9 cellular contexts compared by ENCODE assay signal in the genomic region with DNA sequence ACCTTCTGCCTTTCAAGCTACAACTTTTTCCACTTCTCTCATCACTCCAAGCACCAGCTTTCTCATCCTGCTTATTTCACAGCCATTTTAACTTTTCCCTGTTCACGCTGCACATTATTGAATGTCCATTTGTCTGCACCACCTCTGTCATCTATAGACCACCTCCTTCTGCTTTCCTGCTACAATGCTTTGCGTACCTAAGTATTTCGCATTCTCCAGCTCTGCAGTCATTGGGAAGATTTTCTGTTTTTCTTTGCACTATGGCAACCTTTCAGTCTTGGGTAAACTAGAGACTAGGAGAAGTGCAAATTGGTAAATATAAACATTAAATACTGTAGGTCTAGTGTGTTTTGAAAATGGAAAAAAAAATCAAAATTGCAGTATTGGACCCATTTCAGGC. TPM values are rescaled to one million over a fixed set of nuclear protein-coding genes. Genes with fewer than 3 reads are reported as not detected.
DNase-seq lines count a peak whose midpoint lies in the region; ATAC-seq and TF ChIP-seq lines count a peak whose summit lies in the region.
"Had no signal": no experiment of that assay in that cellular context is flagged by ENCODE, and none has a peak within 500 bp of the region (broad histone marks: within the 10 kb centered on the region; RNA-seq: fewer than 3 reads in every experiment).

No MANE protein-coding gene starts in this region.

- H3K4me3 ChIP-seq in HEK293 (ENCODE audit: low read depth, low read length): peak overlapping the region; percentile 67; the same call in 1 of the 2 replicates
- H3K4me3 ChIP-seq in iPS-11a (ENCODE audit: low read depth, low read length): peak overlapping the region; percentile 70
- H3K4me3 ChIP-seq in skin epidermis: peak overlapping the region in 5 of 7 experiments; percentile 54 to 74 (median 62)

- H3K27ac Mint-ChIP-seq in WTC11: no peak overlapping the region

- H3K4me1 Mint-ChIP-seq in WTC11: peaks cover 16% of the 10 kb centered on the region

- peaks cover 7% of the 10 kb centered on the region; the same call in 1 of the 2 replicates for H3K4me1 ChIP-seq in HEK293 (ENCODE audit: control insufficient read depth, insufficient read depth, low read length)

- CTCF ChIA-PET in HEK293 (lab: Yijun Ruan, JAX) (interaction anchor here (0.6 to 1.3 kb wide), 3 partner anchors 85 to 890 kb away, joined by 3 to 4 read pairs (median 3); no protein-coding TSS in a partner anchor), WTC11 (lab: Charles Lee) (interaction anchor here (1.0 to 1.7 kb wide), 2 partner anchors 129 to 291 kb away, joined by 3 to 10 read pairs; no protein-coding TSS in a partner anchor)

- H3K36me3 ChIP-seq in HEK293 (ENCODE audit: control insufficient read depth in 2 of 2, insufficient read depth in 1 of 2, low read length in 2 of 2): peaks cover 14 to 21% of the 10 kb centered on the region in 2 experiments

- peaks cover 19% of the 10 kb centered on the region for H3K27me3 Mint-ChIP-seq in WTC11 (ENCODE audit: low read depth)

- no peaks in the 10 kb centered on the region for H3K9me3 ChIP-seq in HEK293 (ENCODE audit: control insufficient read depth, insufficient read depth, low read depth, low read length)

- peak overlapping the region; percentile 84 for H3K4me3 Mint-ChIP-seq in WTC11

- peaks cover 16% of the 10 kb centered on the region for H3K36me3 Mint-ChIP-seq in WTC11

- TF ChIP-seq CTCF in HEK293 (tag by site-specific recombination; IDR thresholded peaks at IDR 0.05) (no peak), WTC11 (IDR thresholded peaks at IDR 0.05) (no peak)

- POLR2A ChIA-PET in HEK293 (lab: Yijun Ruan, JAX): interaction anchor here (0.8 kb wide), 1 partner anchor 11 kb away, joined by 3 read pairs; no protein-coding TSS in a partner anchor
- POLR2A ChIA-PET in WTC11 (lab: Charles Lee): no interaction called here

- no peaks in the 10 kb centered on the region for H3K9me3 Mint-ChIP-seq in WTC11

- H3K27ac ChIP-seq in HEK293 (ENCODE audit: extremely low read depth, low read depth, low read length): no peak overlapping the region
- peak overlapping the region in 1 of 21 experiments; percentile 42 for H3K27ac ChIP-seq in skin epidermis

- ATAC-seq in WTC11: no peak

- DNase-seq in WTC11 (ENCODE audit: low spot score) (no peak), ureter (ENCODE audit: low spot score) (no peak), cerebellar nuclear complex (lab: John Stamatoyannopoulos, UW) (no peak), iPS-NIHi11 (ENCODE audit: low spot score) (no peak)
- DNase-seq: activated gamma-delta T cell, NCI-H2171 treated with DMSO at 0.1 percent for 48 hours had no signal

TF ChIP-seq in HEK293, 187 proteins besides CTCF, POLR2A, EP300 and RAD21:
- TF ChIP-seq YY2 (tag by site-specific recombination; IDR thresholded peaks at IDR 0.05) (no peak), ZNF19 (tag by site-specific recombination; IDR thresholded peaks at IDR 0.05; ENCODE audit: low read depth) (no peak)
- TF ChIP-seq, protein P1, sequence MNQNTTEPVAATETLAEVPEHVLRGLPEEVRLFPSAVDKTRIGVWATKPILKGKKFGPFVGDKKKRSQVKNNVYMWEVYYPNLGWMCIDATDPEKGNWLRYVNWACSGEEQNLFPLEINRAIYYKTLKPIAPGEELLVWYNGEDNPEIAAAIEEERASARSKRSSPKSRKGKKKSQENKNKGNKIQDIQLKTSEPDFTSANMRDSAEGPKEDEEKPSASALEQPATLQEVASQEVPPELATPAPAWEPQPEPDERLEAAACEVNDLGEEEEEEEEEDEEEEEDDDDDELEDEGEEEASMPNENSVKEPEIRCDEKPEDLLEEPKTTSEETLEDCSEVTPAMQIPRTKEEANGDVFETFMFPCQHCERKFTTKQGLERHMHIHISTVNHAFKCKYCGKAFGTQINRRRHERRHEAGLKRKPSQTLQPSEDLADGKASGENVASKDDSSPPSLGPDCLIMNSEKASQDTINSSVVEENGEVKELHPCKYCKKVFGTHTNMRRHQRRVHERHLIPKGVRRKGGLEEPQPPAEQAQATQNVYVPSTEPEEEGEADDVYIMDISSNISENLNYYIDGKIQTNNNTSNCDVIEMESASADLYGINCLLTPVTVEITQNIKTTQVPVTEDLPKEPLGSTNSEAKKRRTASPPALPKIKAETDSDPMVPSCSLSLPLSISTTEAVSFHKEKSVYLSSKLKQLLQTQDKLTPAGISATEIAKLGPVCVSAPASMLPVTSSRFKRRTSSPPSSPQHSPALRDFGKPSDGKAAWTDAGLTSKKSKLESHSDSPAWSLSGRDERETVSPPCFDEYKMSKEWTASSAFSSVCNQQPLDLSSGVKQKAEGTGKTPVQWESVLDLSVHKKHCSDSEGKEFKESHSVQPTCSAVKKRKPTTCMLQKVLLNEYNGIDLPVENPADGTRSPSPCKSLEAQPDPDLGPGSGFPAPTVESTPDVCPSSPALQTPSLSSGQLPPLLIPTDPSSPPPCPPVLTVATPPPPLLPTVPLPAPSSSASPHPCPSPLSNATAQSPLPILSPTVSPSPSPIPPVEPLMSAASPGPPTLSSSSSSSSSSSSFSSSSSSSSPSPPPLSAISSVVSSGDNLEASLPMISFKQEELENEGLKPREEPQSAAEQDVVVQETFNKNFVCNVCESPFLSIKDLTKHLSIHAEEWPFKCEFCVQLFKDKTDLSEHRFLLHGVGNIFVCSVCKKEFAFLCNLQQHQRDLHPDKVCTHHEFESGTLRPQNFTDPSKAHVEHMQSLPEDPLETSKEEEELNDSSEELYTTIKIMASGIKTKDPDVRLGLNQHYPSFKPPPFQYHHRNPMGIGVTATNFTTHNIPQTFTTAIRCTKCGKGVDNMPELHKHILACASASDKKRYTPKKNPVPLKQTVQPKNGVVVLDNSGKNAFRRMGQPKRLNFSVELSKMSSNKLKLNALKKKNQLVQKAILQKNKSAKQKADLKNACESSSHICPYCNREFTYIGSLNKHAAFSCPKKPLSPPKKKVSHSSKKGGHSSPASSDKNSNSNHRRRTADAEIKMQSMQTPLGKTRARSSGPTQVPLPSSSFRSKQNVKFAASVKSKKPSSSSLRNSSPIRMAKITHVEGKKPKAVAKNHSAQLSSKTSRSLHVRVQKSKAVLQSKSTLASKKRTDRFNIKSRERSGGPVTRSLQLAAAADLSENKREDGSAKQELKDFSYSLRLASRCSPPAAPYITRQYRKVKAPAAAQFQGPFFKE (tag by site-specific recombination; IDR thresholded peaks at IDR 0.05; ENCODE audit: borderline replicate concordance): no peak

TF ChIP-seq in WTC11, 78 proteins besides CTCF, POLR2A, EP300 and RAD21 (continues in another document):
- TF ChIP-seq OVOL2 (CRISPR knock-in tag; IDR thresholded peaks at IDR 0.05; ENCODE audit: borderline replicate concordance): no peak
- TF ChIP-seq, protein P2, sequence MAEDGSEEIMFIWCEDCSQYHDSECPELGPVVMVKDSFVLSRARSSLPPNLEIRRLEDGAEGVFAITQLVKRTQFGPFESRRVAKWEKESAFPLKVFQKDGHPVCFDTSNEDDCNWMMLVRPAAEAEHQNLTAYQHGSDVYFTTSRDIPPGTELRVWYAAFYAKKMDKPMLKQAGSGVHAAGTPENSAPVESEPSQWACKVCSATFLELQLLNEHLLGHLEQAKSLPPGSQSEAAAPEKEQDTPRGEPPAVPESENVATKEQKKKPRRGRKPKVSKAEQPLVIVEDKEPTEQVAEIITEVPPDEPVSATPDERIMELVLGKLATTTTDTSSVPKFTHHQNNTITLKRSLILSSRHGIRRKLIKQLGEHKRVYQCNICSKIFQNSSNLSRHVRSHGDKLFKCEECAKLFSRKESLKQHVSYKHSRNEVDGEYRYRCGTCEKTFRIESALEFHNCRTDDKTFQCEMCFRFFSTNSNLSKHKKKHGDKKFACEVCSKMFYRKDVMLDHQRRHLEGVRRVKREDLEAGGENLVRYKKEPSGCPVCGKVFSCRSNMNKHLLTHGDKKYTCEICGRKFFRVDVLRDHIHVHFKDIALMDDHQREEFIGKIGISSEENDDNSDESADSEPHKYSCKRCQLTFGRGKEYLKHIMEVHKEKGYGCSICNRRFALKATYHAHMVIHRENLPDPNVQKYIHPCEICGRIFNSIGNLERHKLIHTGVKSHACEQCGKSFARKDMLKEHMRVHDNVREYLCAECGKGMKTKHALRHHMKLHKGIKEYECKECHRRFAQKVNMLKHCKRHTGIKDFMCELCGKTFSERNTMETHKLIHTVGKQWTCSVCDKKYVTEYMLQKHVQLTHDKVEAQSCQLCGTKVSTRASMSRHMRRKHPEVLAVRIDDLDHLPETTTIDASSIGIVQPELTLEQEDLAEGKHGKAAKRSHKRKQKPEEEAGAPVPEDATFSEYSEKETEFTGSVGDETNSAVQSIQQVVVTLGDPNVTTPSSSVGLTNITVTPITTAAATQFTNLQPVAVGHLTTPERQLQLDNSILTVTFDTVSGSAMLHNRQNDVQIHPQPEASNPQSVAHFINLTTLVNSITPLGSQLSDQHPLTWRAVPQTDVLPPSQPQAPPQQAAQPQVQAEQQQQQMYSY (CRISPR knock-in tag; IDR thresholded peaks at IDR 0.05): no peak
- TF ChIP-seq, protein P3, sequence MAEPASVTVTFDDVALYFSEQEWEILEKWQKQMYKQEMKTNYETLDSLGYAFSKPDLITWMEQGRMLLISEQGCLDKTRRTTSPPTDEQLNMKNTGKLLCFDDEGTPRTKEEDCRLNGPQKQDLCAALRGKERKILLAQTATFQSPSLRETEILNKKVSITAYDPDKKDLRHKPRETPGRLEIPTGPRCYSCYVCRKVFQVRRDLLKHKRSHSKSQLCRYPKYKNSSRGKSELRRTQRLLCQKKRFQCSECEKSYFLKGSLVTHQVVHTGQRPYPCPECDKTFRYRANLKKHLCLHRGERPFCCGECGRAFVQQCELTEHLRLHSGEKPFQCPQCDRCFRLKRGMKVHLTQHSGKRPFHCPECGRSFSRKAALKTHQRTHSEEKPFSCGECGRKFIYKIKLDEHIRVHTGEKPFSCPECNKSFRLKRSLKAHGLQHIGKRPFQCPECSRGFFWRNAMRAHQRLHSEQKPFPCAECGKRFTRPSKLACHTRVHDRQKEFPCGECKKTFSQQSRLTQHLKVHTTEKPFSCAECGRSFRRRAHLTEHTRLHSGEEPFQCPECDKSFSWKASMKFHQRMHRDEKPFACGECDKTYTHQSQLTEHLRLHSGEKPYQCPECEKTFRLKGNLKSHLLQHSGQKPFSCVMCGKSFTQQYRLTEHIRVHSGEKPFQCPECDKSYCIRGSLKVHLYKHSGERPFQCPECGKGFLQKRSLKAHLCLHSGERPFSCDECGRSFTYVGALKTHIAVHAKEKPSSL (CRISPR knock-in tag; conservative IDR thresholded peaks at IDR 0.05): no peak
- no peak for TF ChIP-seq ZNF671 (CRISPR knock-in tag; IDR thresholded peaks at IDR 0.05)
- no peak for TF ChIP-seq JAZF1 (CRISPR knock-in tag; IDR thresholded peaks at IDR 0.05)

RNA-seq across cellular contexts. Expression of a gene that starts 0.8 kb away (rescaled TPM):
- total RNA-seq in WTC11 (2021) (0.71 to 2.1 TPM (median 0.92 TPM) in 3 replicates), ureter (8.9 TPM)

RNA-seq across cellular contexts. Expression of a gene that starts 7.6 kb away (rescaled TPM):
- total RNA-seq in WTC11 (2021) (35.1 to 40.2 TPM (median 36.8 TPM) in 3 replicates), ureter (77.5 TPM)

RNA-seq across cellular contexts. Expression of a gene that starts 8.1 kb away (rescaled TPM):
- 0.63 to 1.4 TPM (median 0.89 TPM) in 3 replicates for total RNA-seq in WTC11 (2021)
- total RNA-seq in ureter: 2.7 TPM
